ENCODE assay signal across 8 cellular contexts in genomic region chr14:91573894-91574837, GRCh38.
DNase-seq lines count a peak whose midpoint lies in the region; ATAC-seq and TF ChIP-seq lines count a peak whose summit lies in the region.

No MANE protein-coding gene starts in this region.

- no peaks in the 10 kb centered on the region for H3K9me2 ChIP-seq in Karpas-422 (replicated peaks; ENCODE audit: insufficient read depth, low read length)

- H3K79me2 ChIP-seq in Karpas-422 (ENCODE audit: low read length): no peaks in the 10 kb centered on the region

- no peaks in the 10 kb centered on the region for H3K36me3 Mint-ChIP-seq in activated CD4-positive, alpha-beta T cell treated with anti-CD3 and anti-CD28 coated beads, Interleukin-2, amount 10 ng/mL, durations not matched to agents 7 days and 5 days (ENCODE audit: low read depth)

- H3K36me3 ChIP-seq in right lobe of liver (no peaks in the 10 kb centered on the region), Karpas-422 (ENCODE audit: insufficient read depth, low read length) (no peaks in the 10 kb centered on the region)

- peaks cover 19% of the 10 kb centered on the region for H3K4me1 Mint-ChIP-seq in activated CD4-positive, alpha-beta T cell treated with anti-CD3 and anti-CD28 coated beads, Interleukin-2, amount 10 ng/mL, durations not matched to agents 7 days and 5 days

- H3K9me3 Mint-ChIP-seq in activated CD4-positive, alpha-beta T cell treated with anti-CD3 and anti-CD28 coated beads, Interleukin-2, amount 10 ng/mL, durations not matched to agents 7 days and 5 days: peaks cover 3% of the 10 kb centered on the region

- no peaks in the 10 kb centered on the region for H3K27me3 ChIP-seq in right lobe of liver
- no peaks in the 10 kb centered on the region; the same call in 1 of the 2 replicates for H3K27me3 ChIP-seq in Karpas-422 (ENCODE audit: low read length)

- peak overlapping the region; percentile 32 for H3K4me3 ChIP-seq in choroid plexus epithelial cell (ENCODE audit: low read depth, low read length)
- H3K4me3 ChIP-seq in right lobe of liver: peak overlapping the region; percentile 42 to 60 (median 44)
- H3K4me3 ChIP-seq in Karpas-422 (ENCODE audit: low read length): no peak overlapping the region

- TF ChIP-seq POLR2A in right lobe of liver (IDR thresholded peaks at IDR 0.05): no peak

- DNase-seq in NCI-H2227 (lab: John Stamatoyannopoulos, UW; ENCODE audit: unreplicated experiment): peak; percentile 31
- no peak for DNase-seq in NCI-H2227 treated with DMSO at 0.1 percent for 48 hours (lab: John Stamatoyannopoulos, UW)
- DNase-seq in NCI-H1694 treated with DMSO at 0.1 percent for 48 hours (lab: John Stamatoyannopoulos, UW): peak; percentile 87
- DNase-seq in activated CD4-positive, alpha-beta T cell treated with anti-CD3 and anti-CD28 coated beads, Interleukin-2, amount 10 ng/mL, durations not matched to agents 7 days and 5 days: peak; percentile 55
- peak; percentile 20 for DNase-seq in choroid plexus epithelial cell (ENCODE audit: low read depth)
- peak; percentile 76 to 88 (median 82) for DNase-seq in right lobe of liver
- DNase-seq in stimulated activated CD4-positive, alpha-beta T cell treated with anti-CD3 and anti-CD28 coated beads, Interleukin-4, amount 100 ng/mL, for 1 hour: peak; percentile 93
- no peak for DNase-seq in Karpas-422

- no peak overlapping the region for H3K9ac ChIP-seq in Karpas-422 (ENCODE audit: low read length)

- H3K27me3 Mint-ChIP-seq in activated CD4-positive, alpha-beta T cell treated with anti-CD3 and anti-CD28 coated beads, Interleukin-2, amount 10 ng/mL, durations not matched to agents 7 days and 5 days: peaks cover 19% of the 10 kb centered on the region

- H3K27ac ChIP-seq in right lobe of liver (no peak overlapping the region), Karpas-422 (ENCODE audit: low read length) (no peak overlapping the region)

- CTCF ChIA-PET in activated CD4-positive, alpha-beta T cell treated with anti-CD3 and anti-CD28 coated beads, Interleukin-2, amount 10 ng/mL, durations not matched to agents 7 days and 5 days (lab: Charles Lee): no interaction called here

- no peaks in the 10 kb centered on the region for H3K9me3 ChIP-seq in right lobe of liver
- no peaks in the 10 kb centered on the region for H3K9me3 ChIP-seq in Karpas-422 (ENCODE audit: low read length)

- 9% methylated on average over 7 of the region's 59 CpGs for WGBS in right lobe of liver (ENCODE audit: insufficient coverage, low coverage, low lambda C conversion rate, missing lambda C conversion rate)

- H4K20me1 ChIP-seq in Karpas-422 (ENCODE audit: insufficient read depth, low read depth, low read length): no peaks in the 10 kb centered on the region

- H3K27ac Mint-ChIP-seq in activated CD4-positive, alpha-beta T cell treated with anti-CD3 and anti-CD28 coated beads, Interleukin-2, amount 10 ng/mL, durations not matched to agents 7 days and 5 days: peak overlapping the region; percentile 54

- intact Hi-C loops in right lobe of liver (cut with DNase I): no loop called here

- H3K4me1 ChIP-seq in right lobe of liver (no peaks in the 10 kb centered on the region), Karpas-422 (ENCODE audit: low read length) (no peaks in the 10 kb centered on the region)

- TF ChIP-seq CTCF in choroid plexus epithelial cell (conservative IDR thresholded peaks at IDR 0.05; ENCODE audit: low read depth, low read length) (no peak), right lobe of liver (IDR thresholded peaks at IDR 0.05) (peak in 3 of 4 donors; percentile 4 to 19 (median 4))

- POLR2A ChIA-PET in activated CD4-positive, alpha-beta T cell treated with anti-CD3 and anti-CD28 coated beads, Interleukin-2, amount 10 ng/mL, durations not matched to agents 7 days and 5 days (lab: Charles Lee): no interaction called here

- no peak overlapping the region for H2AFZ ChIP-seq in Karpas-422 (ENCODE audit: low read length)

- H3K4me2 ChIP-seq in Karpas-422 (ENCODE audit: low read depth, low read length, poor library complexity, severe bottlenecking): no peak overlapping the region

- peak overlapping the region; percentile 72 for H3K4me3 Mint-ChIP-seq in activated CD4-positive, alpha-beta T cell treated with anti-CD3 and anti-CD28 coated beads, Interleukin-2, amount 10 ng/mL, durations not matched to agents 7 days and 5 days

- peak; percentile 92 to 97 (median 93) for ATAC-seq in right lobe of liver

Comparison
In these comparisons a context has a peak if more than half of its experiments do, and no peak if none do; other contexts are left out.
1. DNase-seq: peak in NCI-H2227 (single experiment), NCI-H1694 treated with DMSO at 0.1 percent for 48 hours (single experiment), activated CD4-positive, alpha-beta T cell treated with anti-CD3 and anti-CD28 coated beads, Interleukin-2, amount 10 ng/mL, durations not matched to agents 7 days and 5 days (single experiment), choroid plexus epithelial cell (single experiment), right lobe of liver (3 of 3) and stimulated activated CD4-positive, alpha-beta T cell treated with anti-CD3 and anti-CD28 coated beads, Interleukin-4, amount 100 ng/mL, for 1 hour (single experiment); none in NCI-H2227 treated with DMSO at 0.1 percent for 48 hours (single experiment) and Karpas-422 (single experiment).